9 cellular contexts compared by ENCODE assay signal in the genomic region with DNA sequence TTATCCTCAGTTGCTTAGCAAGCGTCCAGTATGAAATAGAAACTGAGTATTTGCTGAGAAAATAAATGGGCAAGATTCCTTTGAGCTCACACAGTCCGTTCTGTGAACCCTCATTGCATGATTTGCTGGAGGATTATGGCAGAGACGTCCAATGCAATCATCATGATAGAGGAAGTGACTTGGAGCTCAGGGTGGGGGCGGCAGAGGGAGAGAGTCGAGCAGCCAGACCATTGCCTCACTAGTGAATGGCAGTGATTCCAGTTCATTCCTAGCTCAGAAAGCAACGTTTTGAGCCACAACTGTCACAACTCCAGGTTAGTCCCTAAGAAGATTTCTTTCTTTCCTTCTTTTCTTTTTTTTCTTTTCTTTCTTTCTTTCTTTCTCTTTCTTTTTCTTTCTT. TPM values are rescaled to one million over a fixed set of nuclear protein-coding genes. Genes with fewer than 3 reads are reported as not detected.
A peak's percentile ranks its signal among the peaks of the same experiment; 100 is the strongest.
DNase-seq lines count a peak whose midpoint lies in the region; ATAC-seq and TF ChIP-seq lines count a peak whose summit lies in the region.
"Had no signal": no experiment of that assay in that cellular context is flagged by ENCODE, and none has a peak within 500 bp of the region (broad histone marks: within the 10 kb centered on the region; RNA-seq: fewer than 3 reads in every experiment).

No MANE protein-coding gene starts in this region.

- H3K4me2 ChIP-seq in skeletal muscle satellite cell (ENCODE audit: low read length) = peak overlapping the region; percentile 13

- H3K9me3 ChIP-seq in skeletal muscle satellite cell (replicated peaks; ENCODE audit: low read length) = no peaks in the 10 kb centered on the region

- H3K4me3 ChIP-seq in HL-60 (replicated peaks; ENCODE audit: insufficient read depth, low read length) (no peak overlapping the region), skeletal muscle satellite cell (ENCODE audit: low read length) (no peak overlapping the region)

- no peaks in the 10 kb centered on the region for H3K36me3 ChIP-seq in skeletal muscle satellite cell (ENCODE audit: insufficient read depth, low read length)

- H3K9ac ChIP-seq in skeletal muscle satellite cell (ENCODE audit: low read depth, low read length) = no peak overlapping the region

- no peaks in the 10 kb centered on the region for H3K4me1 ChIP-seq in skeletal muscle satellite cell (ENCODE audit: control insufficient read depth, insufficient read depth, low read length)

- ATAC-seq in HG02884 (IDR thresholded peaks at IDR 0.05; ENCODE audit: unreplicated experiment) (no peak), HG03354 (IDR thresholded peaks at IDR 0.05; ENCODE audit: poor library complexity, severe bottlenecking, unreplicated experiment) (no peak)

- TF ChIP-seq CTCF in HL-60 (IDR thresholded peaks at IDR 0.05; ENCODE audit: insufficient read depth, low read length) = no peak

- H3K27me3 ChIP-seq in HL-60 (ENCODE audit: insufficient read depth, poor library complexity, severe bottlenecking) (no peaks in the 10 kb centered on the region), skeletal muscle satellite cell (ENCODE audit: control insufficient read depth, insufficient read depth, low read length) (peaks cover 7% of the 10 kb centered on the region)

- no peak overlapping the region for H3K27ac ChIP-seq in HL-60 (replicated peaks)
- H3K27ac ChIP-seq: VCaP had no signal

- intact Hi-C loops in head of caudate nucleus (cut with DNase I) = no loop called here

- DNase-seq in A172 (ENCODE audit: low spot score) = peak; percentile 13
- peak; percentile 26 to 81 for DNase-seq in HL-60 (ENCODE audit: low read depth in 1 of 2, low spot score in 1 of 2)
- DNase-seq in activated CD4-positive, alpha-beta T cell treated with anti-CD3 and anti-CD28 coated beads, Interleukin-2, amount 50 U/mL, for 1 hour = peak; percentile 6
- peak; percentile 9 to 82 (median 49) for DNase-seq in head of caudate nucleus
- no peak for DNase-seq in cerebellar cortex (ENCODE audit: low spot score)

RNA-seq across cellular contexts. Expression of a gene that starts 27.5 kb away (rescaled TPM):
- total RNA-seq in A172 (2014; rRNA removed; shearing (Covaris generic)) = 0.67 and 0.90 TPM in 2 replicates
- 0.25 TPM in 1 of 2 replicates, not detected in the other for total RNA-seq in skeletal muscle satellite cell (2012; rRNA removed)

RNA-seq across cellular contexts. Expression of a gene that starts 28.9 kb away (rescaled TPM):
- 10.3 and 11.9 TPM in 2 replicates for total RNA-seq in A172 (2014; rRNA removed; shearing (Covaris generic))
- total RNA-seq in skeletal muscle satellite cell (2012; rRNA removed) = 30.9 and 31.0 TPM in 2 replicates
